Comparison of ENCODE assay signal across 15 cellular contexts in the genomic region with DNA sequence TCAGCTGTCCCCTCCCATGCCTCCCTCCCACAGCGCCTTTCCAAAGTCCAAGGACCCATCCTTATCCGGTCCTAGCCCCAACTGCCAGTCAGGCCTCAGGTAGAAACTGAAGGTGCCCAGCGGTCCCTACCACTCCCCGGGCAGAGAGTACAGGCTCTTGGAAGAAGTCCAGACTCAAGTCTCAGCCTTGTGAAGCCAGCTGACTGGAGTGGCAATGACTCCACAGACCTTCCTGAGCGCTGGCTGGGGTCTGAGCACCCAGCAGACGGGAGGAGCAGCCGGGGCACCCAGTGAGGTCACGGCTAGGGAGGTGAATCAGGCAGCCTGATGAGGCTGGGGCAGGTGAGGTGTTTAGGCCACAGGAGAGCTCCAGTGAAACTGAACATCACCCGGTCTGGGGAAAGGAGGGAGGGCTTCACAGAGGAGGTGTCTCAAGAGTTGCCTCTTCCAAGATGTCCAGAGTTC.
DNase-seq lines count a peak whose midpoint lies in the region; ATAC-seq and TF ChIP-seq lines count a peak whose summit lies in the region.
"Had no signal": no experiment of that assay in that cellular context is flagged by ENCODE, and none has a peak within 500 bp of the region (broad histone marks: within the 10 kb centered on the region; RNA-seq: fewer than 3 reads in every experiment).

No MANE protein-coding gene starts in this region.

- ATAC-seq in WTC11 (no peak), left colon (peak; percentile 82), GM21390 (IDR thresholded peaks at IDR 0.05; ENCODE audit: unreplicated experiment) (no peak)

- no peak overlapping the region for H3K18ac ChIP-seq in trophoblast cell (ENCODE audit: low read length)

- H3K79me2 ChIP-seq in trophoblast cell (ENCODE audit: control insufficient read depth, insufficient read depth, low read length, poor library complexity) = no peaks in the 10 kb centered on the region

- H3K27me3 Mint-ChIP-seq in WTC11 (ENCODE audit: low read depth) (no peaks in the 10 kb centered on the region), chondrocyte (ENCODE audit: low read depth) (no peaks in the 10 kb centered on the region)
- H3K27me3 Mint-ChIP-seq: activated B cell treated with CpG ODN at 0.5 μM for 24 hours had no signal

- 55 to 73% (median 64%) methylated on average over 9 of the region's 9 CpGs for WGBS in stomach, 5 donors
- no CpG with 5 or more reads among the region's 9 CpGs for WGBS in trophoblast cell (ENCODE audit: extremely low coverage, insufficient coverage, insufficient read length)

- no peak overlapping the region for H4K91ac ChIP-seq in trophoblast cell (ENCODE audit: low read depth, low read length)

- no peak overlapping the region for H3K23ac ChIP-seq in trophoblast cell (ENCODE audit: low read length)

- no peak overlapping the region for H4K12ac ChIP-seq in trophoblast cell (ENCODE audit: low read depth, low read length)

- CTCF ChIA-PET in WTC11 (lab: Charles Lee) = no interaction called here

- H2BK120ac ChIP-seq in trophoblast cell (ENCODE audit: insufficient read depth, low read length, poor library complexity) = no peak overlapping the region

- H3K36me3 ChIP-seq in stomach (no peaks in the 10 kb centered on the region), trophoblast cell (ENCODE audit: control insufficient read depth in 1 of 2, insufficient read depth in 2 of 2, low read length in 2 of 2) (no peaks in the 10 kb centered on the region)

- no peak overlapping the region for H2BK5ac ChIP-seq in trophoblast cell (ENCODE audit: low read depth, low read length, poor library complexity)

- H3K4me2 ChIP-seq in trophoblast cell (ENCODE audit: low read length) = no peak overlapping the region

- H3K36me3 Mint-ChIP-seq in WTC11 = peaks cover 3% of the 10 kb centered on the region; the same call in 1 of the 2 replicates
- no peaks in the 10 kb centered on the region for H3K36me3 Mint-ChIP-seq in chondrocyte (ENCODE audit: low read depth)

- H3K79me1 ChIP-seq in trophoblast cell (ENCODE audit: low read length) = no peaks in the 10 kb centered on the region

- H3K4ac ChIP-seq in trophoblast cell (ENCODE audit: low read depth, low read length) = no peak overlapping the region

- H3K9me3 Mint-ChIP-seq in WTC11 = no peaks in the 10 kb centered on the region
- H3K9me3 Mint-ChIP-seq in chondrocyte (ENCODE audit: low read depth) = no peaks in the 10 kb centered on the region
- H3K9me3 Mint-ChIP-seq: activated B cell treated with CpG ODN at 0.5 μM for 24 hours had no signal

- TF ChIP-seq EP300 in stomach (IDR thresholded peaks at IDR 0.05) = no peak

- TF ChIP-seq CTCF in WTC11 (IDR thresholded peaks at IDR 0.05) (no peak), chondrocyte (IDR thresholded peaks at IDR 0.05) (no peak), stomach (IDR thresholded peaks at IDR 0.05) (no peak)

- DNase-seq in WTC11 (ENCODE audit: low spot score) = no peak
- no peak for DNase-seq in chondrocyte (ENCODE audit: low spot score)
- peak; percentile 82 to 96 for DNase-seq in left colon
- DNase-seq in stomach = peak; percentile 51
- DNase-seq in DMS53 treated with DMSO at 0.1 percent for 48 hours (lab: John Stamatoyannopoulos, UW; ENCODE audit: unreplicated experiment) = no peak
- no peak for DNase-seq in trophoblast cell
- DNase-seq in amygdala (lab: John Stamatoyannopoulos, UW) = no peak
- DNase-seq: activated B cell treated with CpG ODN at 0.5 μM for 24 hours; activated CD8-positive, alpha-beta memory T cell treated with anti-CD3 and anti-CD28 coated beads, Interleukin-2, amount 50 U/mL, for 48 hours; cortex of kidney; mammary epithelial cell; NCI-H2029 treated with DMSO at 0.1 percent for 48 hours; testis had no signal

- no peak overlapping the region for H2AFZ ChIP-seq in trophoblast cell (ENCODE audit: insufficient read depth, low read length, poor library complexity)

- H3K27me3 ChIP-seq in stomach = no peaks in the 10 kb centered on the region
- no peaks in the 10 kb centered on the region for H3K27me3 ChIP-seq in trophoblast cell (ENCODE audit: insufficient read depth, low read length)
- H3K27me3 ChIP-seq: testis had no signal

- H3K9me3 ChIP-seq in stomach = no peaks in the 10 kb centered on the region
- H3K9me3 ChIP-seq in trophoblast cell (ENCODE audit: insufficient read depth, low read depth, low read length) = no peaks in the 10 kb centered on the region
- H3K9me3 ChIP-seq: testis had no signal

- H3K9ac ChIP-seq in trophoblast cell (ENCODE audit: low read length) = no peak overlapping the region

- H2AK5ac ChIP-seq in trophoblast cell (ENCODE audit: low read length) = no peak overlapping the region

- no peak overlapping the region for H4K8ac ChIP-seq in trophoblast cell (ENCODE audit: low read depth, low read length)

- H3K4me3 ChIP-seq in stomach (no peak overlapping the region), trophoblast cell (ENCODE audit: low read depth, low read length) (no peak overlapping the region)
- H3K4me3 ChIP-seq: smooth muscle cell, testis had no signal

- H3K4me1 Mint-ChIP-seq in WTC11 (peaks cover 76% of the 10 kb centered on the region), chondrocyte (ENCODE audit: low read depth) (peaks cover 7% of the 10 kb centered on the region)

- no peak overlapping the region for H3K14ac ChIP-seq in trophoblast cell (ENCODE audit: low read length)

- H3K27ac Mint-ChIP-seq in WTC11 = peak overlapping the region; percentile 86
- H3K27ac Mint-ChIP-seq in chondrocyte (ENCODE audit: unreplicated experiment) = peak overlapping the region; percentile 54
- H3K27ac Mint-ChIP-seq: activated B cell treated with CpG ODN at 0.5 μM for 24 hours had no signal

- TF ChIP-seq POLR2A in stomach (IDR thresholded peaks at IDR 0.05) = no peak

- H3K4me1 ChIP-seq in stomach = peaks cover 19 to 58% (median 33%) of the 10 kb centered on the region in 4 donors
- peaks cover 0 to 3% of the 10 kb centered on the region in 2 experiments for H3K4me1 ChIP-seq in trophoblast cell (ENCODE audit: control insufficient read depth in 1 of 2, insufficient read depth in 2 of 2, low read length in 2 of 2)

- H2BK12ac ChIP-seq in trophoblast cell (ENCODE audit: low read length) = no peak overlapping the region

- intact Hi-C loops in left colon (cut with DNase I, micrococcal nuclease) (no loop called here), stomach (cut with DNase I; ENCODE audit: low total_unique reads) (no loop called here)

- H3K27ac ChIP-seq in stomach (peak overlapping the region in 2 of 5 donors; percentile 55 to 62), trophoblast cell (ENCODE audit: low read depth, low read length) (no peak overlapping the region)
- H3K27ac ChIP-seq: testis had no signal

- POLR2A ChIA-PET in WTC11 (lab: Charles Lee) = no interaction called here

- no peak overlapping the region for H3K4me3 Mint-ChIP-seq in WTC11
- H3K4me3 Mint-ChIP-seq in chondrocyte (ENCODE audit: unreplicated experiment) = no peak overlapping the region
- H3K4me3 Mint-ChIP-seq: activated B cell treated with CpG ODN at 0.5 μM for 24 hours had no signal

TF ChIP-seq in WTC11, 78 proteins besides CTCF, POLR2A, EP300 and RAD21 (continues in another document):
- no peak for TF ChIP-seq USF1 (CRISPR knock-in tag; IDR thresholded peaks at IDR 0.05)
- no peak for TF ChIP-seq ZNF263 (CRISPR knock-in tag; IDR thresholded peaks at IDR 0.05; ENCODE audit: low read depth)
- TF ChIP-seq, protein P1, sequence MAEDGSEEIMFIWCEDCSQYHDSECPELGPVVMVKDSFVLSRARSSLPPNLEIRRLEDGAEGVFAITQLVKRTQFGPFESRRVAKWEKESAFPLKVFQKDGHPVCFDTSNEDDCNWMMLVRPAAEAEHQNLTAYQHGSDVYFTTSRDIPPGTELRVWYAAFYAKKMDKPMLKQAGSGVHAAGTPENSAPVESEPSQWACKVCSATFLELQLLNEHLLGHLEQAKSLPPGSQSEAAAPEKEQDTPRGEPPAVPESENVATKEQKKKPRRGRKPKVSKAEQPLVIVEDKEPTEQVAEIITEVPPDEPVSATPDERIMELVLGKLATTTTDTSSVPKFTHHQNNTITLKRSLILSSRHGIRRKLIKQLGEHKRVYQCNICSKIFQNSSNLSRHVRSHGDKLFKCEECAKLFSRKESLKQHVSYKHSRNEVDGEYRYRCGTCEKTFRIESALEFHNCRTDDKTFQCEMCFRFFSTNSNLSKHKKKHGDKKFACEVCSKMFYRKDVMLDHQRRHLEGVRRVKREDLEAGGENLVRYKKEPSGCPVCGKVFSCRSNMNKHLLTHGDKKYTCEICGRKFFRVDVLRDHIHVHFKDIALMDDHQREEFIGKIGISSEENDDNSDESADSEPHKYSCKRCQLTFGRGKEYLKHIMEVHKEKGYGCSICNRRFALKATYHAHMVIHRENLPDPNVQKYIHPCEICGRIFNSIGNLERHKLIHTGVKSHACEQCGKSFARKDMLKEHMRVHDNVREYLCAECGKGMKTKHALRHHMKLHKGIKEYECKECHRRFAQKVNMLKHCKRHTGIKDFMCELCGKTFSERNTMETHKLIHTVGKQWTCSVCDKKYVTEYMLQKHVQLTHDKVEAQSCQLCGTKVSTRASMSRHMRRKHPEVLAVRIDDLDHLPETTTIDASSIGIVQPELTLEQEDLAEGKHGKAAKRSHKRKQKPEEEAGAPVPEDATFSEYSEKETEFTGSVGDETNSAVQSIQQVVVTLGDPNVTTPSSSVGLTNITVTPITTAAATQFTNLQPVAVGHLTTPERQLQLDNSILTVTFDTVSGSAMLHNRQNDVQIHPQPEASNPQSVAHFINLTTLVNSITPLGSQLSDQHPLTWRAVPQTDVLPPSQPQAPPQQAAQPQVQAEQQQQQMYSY (CRISPR knock-in tag; IDR thresholded peaks at IDR 0.05) = no peak
- no peak for TF ChIP-seq GRHL2 (CRISPR knock-in tag; IDR thresholded peaks at IDR 0.05; ENCODE audit: insufficient replicate concordance, severe bottlenecking)
- no peak for TF ChIP-seq TEAD1 (CRISPR knock-in tag; IDR thresholded peaks at IDR 0.05)

Comparison
In these comparisons a context has a peak if more than half of its experiments do, and no peak if none do; other contexts are left out.
1. DNase-seq: peak in left colon (2 of 2) and stomach (single experiment); none in WTC11 (single experiment), chondrocyte (single experiment), DMS53 treated with DMSO at 0.1 percent for 48 hours (single experiment), trophoblast cell (0 of 2) and amygdala (0 of 56).